Comparison of ENCODE assay signal across 14 cellular contexts in genomic region chr16:87833548-87833947, GRCh38.
"Had no signal": no experiment of that assay in that cellular context is flagged by ENCODE, and none has a peak within 500 bp of the region (broad histone marks: within the 10 kb centered on the region; RNA-seq: fewer than 3 reads in every experiment).

No MANE protein-coding gene starts in this region.

- H3K9me3 ChIP-seq: body of pancreas, gastrocnemius medialis, left ventricle myocardium inferior, sigmoid colon, stomach, thoracic aorta had no signal

- H3K4me1 ChIP-seq: body of pancreas had no signal

- DNase-seq: activated CD4-positive, alpha-beta T cell treated with anti-CD3 and anti-CD28 coated beads for 1 hour; activated naive CD4-positive, alpha-beta T cell treated with anti-CD3 and anti-CD28 coated beads for 36 hours; amniotic stem cell; body of pancreas; central memory CD4-positive, alpha-beta T cell; effector CD4-positive, alpha-beta T cell; gastrocnemius medialis; left ventricle myocardium inferior; mesenchymal stem cell; sigmoid colon; stomach had no signal

- H3K4me3 ChIP-seq: body of pancreas, coronary artery, gastrocnemius medialis, left ventricle myocardium inferior, sigmoid colon, stomach, thoracic aorta had no signal

- H3K27me3 ChIP-seq: body of pancreas, gastrocnemius medialis, sigmoid colon, stomach had no signal

- H3K27ac ChIP-seq: body of pancreas, coronary artery, left ventricle myocardium inferior, thoracic aorta had no signal

- H3K36me3 ChIP-seq: thoracic aorta had no signal

- H3K9me3 Mint-ChIP-seq: activated naive CD4-positive, alpha-beta T cell treated with anti-CD3 and anti-CD28 coated beads for 36 hours; activated T-helper 1 cell treated with anti-CD3 and anti-CD28 coated beads, Interleukin-12 subunit alpha, Interleukin-12 subunit beta, Interleukin-2, Interleukin-4 antibody, amounts not matched to agents 30 ng/mL and 10 ng/mL and 1 ng/mL, durations not matched to agents 14 hours and 24 hours and 36 hours had no signal

- H3K4me3 Mint-ChIP-seq: activated T-helper 1 cell treated with anti-CD3 and anti-CD28 coated beads, Interleukin-12 subunit alpha, Interleukin-12 subunit beta, Interleukin-2, Interleukin-4 antibody, amounts not matched to agents 30 ng/mL and 10 ng/mL and 1 ng/mL, durations not matched to agents 14 hours and 24 hours and 36 hours had no signal
